In the genomic region with DNA sequence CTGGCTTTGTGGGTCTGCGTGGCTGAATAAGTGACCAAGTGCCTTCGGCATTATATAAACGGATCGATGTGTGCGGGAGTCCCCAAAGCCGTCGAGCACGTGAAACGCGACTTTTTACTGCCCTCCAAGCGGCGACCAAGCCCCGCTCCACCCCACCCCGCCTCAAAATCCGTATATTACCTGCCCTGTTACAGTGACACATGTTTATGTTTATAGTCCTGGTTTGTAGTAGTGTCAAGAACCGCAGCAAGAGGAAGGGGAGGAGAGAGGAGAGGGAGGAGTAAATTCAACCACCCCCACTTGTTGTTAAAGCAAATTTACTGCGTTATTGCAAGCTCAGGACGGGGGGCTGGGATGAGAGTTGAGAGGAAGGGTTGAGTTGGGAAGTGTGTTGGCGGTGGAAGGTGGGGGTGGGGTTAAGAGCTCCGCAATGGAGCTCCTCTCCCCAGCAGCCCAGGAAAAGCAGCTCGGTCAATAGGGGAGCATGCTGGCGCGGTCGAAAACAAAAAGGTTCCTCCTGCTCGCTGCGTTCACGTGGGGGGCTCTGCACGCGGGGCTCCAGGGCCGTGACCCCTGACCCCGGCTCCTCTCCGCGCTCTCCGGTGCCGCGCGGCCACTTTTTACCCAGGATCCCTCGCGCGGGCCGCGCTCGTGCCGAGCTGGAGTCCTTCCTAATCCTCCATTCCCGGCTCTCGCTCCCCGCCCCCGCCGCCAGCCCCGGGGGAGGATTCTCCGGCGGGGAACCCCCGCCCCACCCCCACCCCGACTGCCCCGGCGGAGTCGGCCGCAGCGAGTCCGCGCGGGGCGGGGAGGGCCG, we compare ENCODE assay signal across 8 cellular contexts. TPM values are rescaled to one million over a fixed set of nuclear protein-coding genes. Genes with fewer than 3 reads are reported as not detected.
DNase-seq lines count a peak whose midpoint lies in the region; ATAC-seq and TF ChIP-seq lines count a peak whose summit lies in the region.

SKIDA1 (minus strand) TSS at position 316 of the 817 bp plus-strand sequence. CDS start 7,860 bp downstream, outside the sequence.

- intact Hi-C loops in natural killer cell (cut with micrococcal nuclease): no loop called here

- no peaks in the 10 kb centered on the region for H3K79me2 ChIP-seq in KMS-11 (ENCODE audit: insufficient read depth, low read depth)

- peaks cover 22 to 26% of the 10 kb centered on the region in 2 donors for H3K4me1 Mint-ChIP-seq in natural killer cell

- H3K4me1 ChIP-seq in KMS-11 (ENCODE audit: low read depth, poor library complexity, severe bottlenecking) (peaks cover 27% of the 10 kb centered on the region), thoracic aorta (ENCODE audit: control insufficient read depth in 1 of 2, low read depth in 2 of 2) (peaks cover 5 to 13% of the 10 kb centered on the region in 2 donors)

- H3K27ac Mint-ChIP-seq in natural killer cell: peak within 1 kb of the TSS; percentile 79 to 89

- peak within 1 kb of the TSS; percentile 81 for H3K4me2 ChIP-seq in KMS-11

- peak within 1 kb of the TSS; percentile 78 for H3K9ac ChIP-seq in KMS-11

- peak within 1 kb of the TSS; percentile 80 for H3K27ac ChIP-seq in KMS-11
- H3K27ac ChIP-seq in thoracic aorta: peak within 1 kb of the TSS; percentile 93 to 97

- H3K36me3 ChIP-seq in KMS-11 (ENCODE audit: insufficient read depth) (no peaks in the 10 kb centered on the region), thoracic aorta (no peaks in the 10 kb centered on the region)

- TF ChIP-seq CTCF in KMS-11 (conservative IDR thresholded peaks at IDR 0.05; ENCODE audit: low read depth, low read length): no peak
- no peak for TF ChIP-seq CTCF in fibroblast of pulmonary artery (IDR thresholded peaks at IDR 0.05; ENCODE audit: low read length, missing control alignments)
- no peak for TF ChIP-seq CTCF in natural killer cell (IDR thresholded peaks at IDR 0.05)
- TF ChIP-seq CTCF in thoracic aorta (IDR thresholded peaks at IDR 0.05): no peak

- H3K9me3 ChIP-seq in thoracic aorta: no peaks in the 10 kb centered on the region

- H3K27me3 Mint-ChIP-seq in natural killer cell (ENCODE audit: low read depth in 2 of 2): peaks cover 48 to 80% of the 10 kb centered on the region in 2 donors

- H3K27me3 ChIP-seq in KMS-11 (ENCODE audit: insufficient read depth, low read depth) (peaks cover 19% of the 10 kb centered on the region), thoracic aorta (replicated peaks; ENCODE audit: insufficient read depth) (no peaks in the 10 kb centered on the region)

- H2AFZ ChIP-seq in KMS-11 (ENCODE audit: low read depth): peak within 1 kb of the TSS; percentile 94

- DNase-seq in D341Med (ENCODE audit: low spot score): peak; percentile 83
- peak; percentile 58 for DNase-seq in activated T-helper 9 cell treated with anti-CD3 and anti-CD28 coated beads, Interleukin-2, amount 50 U/mL, for 16 hours (ENCODE audit: low read depth)
- peak; percentile 92 for DNase-seq in fibroblast of pulmonary artery (ENCODE audit: low read depth)
- peak; percentile 54 for DNase-seq in natural killer cell
- peak; percentile 28 for DNase-seq in thoracic aorta (ENCODE audit: low spot score)

- H3K4me3 Mint-ChIP-seq in natural killer cell: peak within 1 kb of the TSS; percentile 95

- ATAC-seq in GM21619 (IDR thresholded peaks at IDR 0.05; ENCODE audit: unreplicated experiment) (peak; percentile 51), natural killer cell (peak; percentile 61 to 72 (median 67)), thoracic aorta (ENCODE audit: insufficient number of reproducible peaks, low FRiP score, low read depth) (peak; percentile 72)

- H3K36me3 Mint-ChIP-seq in natural killer cell: peaks cover 5% of the 10 kb centered on the region

- no peaks in the 10 kb centered on the region for H3K9me3 Mint-ChIP-seq in natural killer cell

- no peaks in the 10 kb centered on the region for H4K20me1 ChIP-seq in KMS-11 (ENCODE audit: insufficient read depth)

- no peak within 1 kb of the TSS for H3K4me3 ChIP-seq in KMS-11 (IDR thresholded peaks at IDR 0.05; ENCODE audit: insufficient read depth, low read depth, low read length)
- peak within 1 kb of the TSS; percentile 72 for H3K4me3 ChIP-seq in fibroblast of pulmonary artery (replicated peaks; ENCODE audit: low read depth, low read length)
- H3K4me3 ChIP-seq in thoracic aorta: peak within 1 kb of the TSS; percentile 83

TF ChIP-seq in PFSK-1, 5 proteins besides CTCF, POLR2A, EP300 and RAD21:
- TF ChIP-seq FOXP2 (optimal IDR thresholded peaks at IDR 0.05; ENCODE audit: borderline replicate concordance, extremely low read depth, extremely low read length, insufficient read depth) (peak; percentile 54), POLR2AphosphoS5 (IDR thresholded peaks at IDR 0.05; ENCODE audit: low read depth, low read length) (peak; percentile 70; the same call in 1 of the 2 replicates), SIN3A (IDR thresholded peaks at IDR 0.05; ENCODE audit: borderline replicate concordance, insufficient read depth, low read length) (peak; percentile 98), REST (IDR thresholded peaks at IDR 0.05; ENCODE audit: insufficient read depth in 1 of 2, low read depth in 2 of 2, low read length in 2 of 2) (peak; percentile 30 to 65; a peak in 3 of 4 replicates), TAF1 (IDR thresholded peaks at IDR 0.05; ENCODE audit: borderline replicate concordance, insufficient read depth, low read length) (peak; percentile 59)
TF ChIP-seq in PFSK-1: peak in this region for 5.

RNA-seq across cellular contexts. Expression of gene SKIDA1, which starts in this region (rescaled TPM):
- polyA plus RNA-seq in PFSK-1 (2012; ENCODE audit: insufficient read length, low read depth): 1.8 TPM
- total RNA-seq in natural killer cell (not detected), thoracic aorta (1 to 10 TPM in 1 of 2 donors, under 1 TPM in 1; 0.71 to 5.3 TPM)

Comparison
In these comparisons a context has a peak if more than half of its experiments do, and no peak if none do; other contexts are left out.
1. Peak in DNase-seq and ATAC-seq in natural killer cell; RNA of the gene not detected or under 1 TPM.
2. DNase-seq: peak in every context shown above with its lines; median percentile 92 in fibroblast of pulmonary artery; 83 in D341Med; 58 in activated T-helper 9 cell treated with anti-CD3 and anti-CD28 coated beads, Interleukin-2, amount 50 U/mL, for 16 hours; 54 in natural killer cell; 28 in thoracic aorta.